In genomic region chr20:31560900-31561598, GRCh38 we compare ENCODE assay signal across 8 cellular contexts. TPM values are rescaled to one million over a fixed set of nuclear protein-coding genes. Genes with fewer than 3 reads are reported as not detected.
A peak's percentile ranks its signal among the peaks of the same experiment; 100 is the strongest.
DNase-seq lines count a peak whose midpoint lies in the region; ATAC-seq, FAIRE-seq and TF ChIP-seq lines count a peak whose summit lies in the region.

No MANE protein-coding gene starts in this region.

- no peak for TF ChIP-seq RAD21 in A549 (conservative IDR thresholded peaks at IDR 0.05 in 1 of 2, IDR thresholded peaks at IDR 0.05 in 1 of 2)

- intact Hi-C loops in ascending aorta (cut with DNase I) = loop anchor here (1.0 to 5.0 kb wide), 4 partner anchors 11 to 281 kb away; partner anchors contain the start of gene BCL2L1
- intact Hi-C loops in lower lobe of right lung (cut with DNase I) = loop anchor here (5.0 kb wide), 1 partner anchor 51 kb away; no protein-coding TSS in a partner anchor

- H3K4me1 ChIP-seq in A549 = peaks cover 55% of the 10 kb centered on the region
- H3K4me1 ChIP-seq in ascending aorta = peaks cover 10 to 23% of the 10 kb centered on the region in 2 donors
- H3K4me1 ChIP-seq in lower lobe of right lung = peaks cover 25% of the 10 kb centered on the region

- peaks cover 24 to 47% of the 10 kb centered on the region in 2 donors for H3K36me3 ChIP-seq in ascending aorta
- H3K36me3 ChIP-seq in lower lobe of right lung = peaks cover 79% of the 10 kb centered on the region

- peak overlapping the region; percentile 90 to 97 for H3K27ac ChIP-seq in A549
- H3K27ac ChIP-seq in ascending aorta = peak overlapping the region; percentile 78 to 92
- peak overlapping the region; percentile 57 for H3K27ac ChIP-seq in lower lobe of right lung

- H3K9me3 ChIP-seq in A549 (no peaks in the 10 kb centered on the region), ascending aorta (no peaks in the 10 kb centered on the region), lower lobe of right lung (no peaks in the 10 kb centered on the region)

- peak; percentile 67 for FAIRE-seq in A549 (lab: Jason Lieb, UNC)

- H3K4me3 ChIP-seq in A549 = no peak overlapping the region
- no peak overlapping the region for H3K4me3 ChIP-seq in ascending aorta
- H3K4me3 ChIP-seq in lower lobe of right lung = no peak overlapping the region

- H3K27me3 ChIP-seq in ascending aorta = no peaks in the 10 kb centered on the region
- H3K27me3 ChIP-seq in lower lobe of right lung (ENCODE audit: low read depth) = no peaks in the 10 kb centered on the region

- no peak for TF ChIP-seq POLR2A in A549 (IDR thresholded peaks at IDR 0.05; ENCODE audit: low read length)

- DNase-seq in A549 (ENCODE audit: low read depth in 1 of 2, low spot score in 1 of 2) = peak; percentile 93 to 94
- DNase-seq in HS-27A (ENCODE audit: low read depth) = peak; percentile 95
- DNase-seq in ascending aorta (ENCODE audit: low spot score in 2 of 2) = peak; percentile 55 to 91
- DNase-seq in lower lobe of right lung = no peak
- DNase-seq in cerebellar nuclear complex (lab: John Stamatoyannopoulos, UW) = no peak
- no peak for DNase-seq in NCI-H2029 (lab: John Stamatoyannopoulos, UW)

- CTCF ChIA-PET in A549 (lab: Yijun Ruan, JAX) = interaction anchor here (1.0 to 31.2 kb wide), 17 partner anchors 3 to 163 kb away, joined by 3 to 966 read pairs (median 6); partner anchors contain the start of genes BCL2L1 and ID1

- TF ChIP-seq CTCF in A549 (IDR thresholded peaks at IDR 0.05) = no peak
- TF ChIP-seq CTCF in ascending aorta (IDR thresholded peaks at IDR 0.05) = no peak
- TF ChIP-seq CTCF in lower lobe of right lung (IDR thresholded peaks at IDR 0.05) = no peak

- peak; percentile 20 to 73; a peak in 3 of 5 replicates for TF ChIP-seq EP300 in A549 (IDR thresholded peaks at IDR 0.05)

- POLR2A ChIA-PET in A549 (lab: Yijun Ruan, JAX) = interaction anchor here (0.6 to 5.2 kb wide), 15 partner anchors 8 to 163 kb away, joined by 3 to 172 read pairs (median 5); partner anchors contain the start of genes HM13 and ID1

- ATAC-seq in A549 = peak; percentile 78 to 79
- peak; percentile 17 to 31 for ATAC-seq in lower lobe of right lung
- no peak for ATAC-seq in GM21447 (IDR thresholded peaks at IDR 0.05; ENCODE audit: unreplicated experiment)
- no peak for ATAC-seq in HG03280 (IDR thresholded peaks at IDR 0.05; ENCODE audit: unreplicated experiment)

- peak overlapping the region; percentile 63 for H3K4me2 ChIP-seq in A549

- WGBS in A549 (ENCODE audit: missing lambda C conversion rate) = 3% methylated on average over 6 of the region's 6 CpGs

TF ChIP-seq in A549, 52 proteins besides CTCF, POLR2A, EP300 and RAD21 (continues in another document):
- no peak for TF ChIP-seq FOSB (CRISPR knock-in tag; IDR thresholded peaks at IDR 0.05)
- TF ChIP-seq ESRRA (IDR thresholded peaks at IDR 0.05; ENCODE audit: borderline replicate concordance, low read length) = no peak
- no peak for TF ChIP-seq RCOR1 (IDR thresholded peaks at IDR 0.05; ENCODE audit: low read depth, low read length)
- TF ChIP-seq PBX3 (IDR thresholded peaks at IDR 0.05) = no peak
- TF ChIP-seq FOSL2 (IDR thresholded peaks at IDR 0.05) = peak; percentile 92
- TF ChIP-seq FOSL2 (CRISPR knock-in tag; IDR thresholded peaks at IDR 0.05) = peak; percentile 98
- TF ChIP-seq RNF2 (IDR thresholded peaks at IDR 0.05; ENCODE audit: borderline replicate concordance, low read depth) = no peak
- TF ChIP-seq E2F6 (IDR thresholded peaks at IDR 0.05; ENCODE audit: borderline replicate concordance, low read depth) = no peak
- TF ChIP-seq NR3C1 (IDR thresholded peaks at IDR 0.05) = no peak
- no peak for TF ChIP-seq REST (IDR thresholded peaks at IDR 0.05)
- TF ChIP-seq CHD4 (IDR thresholded peaks at IDR 0.05; ENCODE audit: borderline replicate concordance) = peak; percentile 87
- no peak for TF ChIP-seq CBX8 (IDR thresholded peaks at IDR 0.05)
- TF ChIP-seq NFE2L2 (conservative IDR thresholded peaks at IDR 0.05; ENCODE audit: low read length) = no peak
- peak; percentile 80; the same call in 1 of the 2 replicates for TF ChIP-seq HEYL (CRISPR knock-in tag; IDR thresholded peaks at IDR 0.05)
- no peak for TF ChIP-seq CEBPB (IDR thresholded peaks at IDR 0.05)
- no peak for TF ChIP-seq ZFP36 (IDR thresholded peaks at IDR 0.05; ENCODE audit: borderline replicate concordance, partially characterized antibody)
- TF ChIP-seq BCL3 (IDR thresholded peaks at IDR 0.05) = 0 out of 3 replicates have a peak, but pooled peaks have one; percentile 26
- TF ChIP-seq SMC3 (IDR thresholded peaks at IDR 0.05) = no peak
- no peak for TF ChIP-seq CBX2 (IDR thresholded peaks at IDR 0.05; ENCODE audit: borderline replicate concordance, low read depth)
- TF ChIP-seq ZSCAN20 (CRISPR knock-in tag; IDR thresholded peaks at IDR 0.05) = no peak
- no peak for TF ChIP-seq BHLHE40 (IDR thresholded peaks at IDR 0.05; ENCODE audit: low read depth, low read length)
- no peak; the same call in 1 of the 2 replicates for TF ChIP-seq POLR2AphosphoS2 (conservative IDR thresholded peaks at IDR 0.05; ENCODE audit: low read length)
- peak; percentile 88 for TF ChIP-seq MAFK (IDR thresholded peaks at IDR 0.05; ENCODE audit: partially characterized antibody)
- no peak for TF ChIP-seq EHMT2 (IDR thresholded peaks at IDR 0.05; ENCODE audit: low read depth)
- TF ChIP-seq RFX5 (IDR thresholded peaks at IDR 0.05) = no peak
- peak; percentile 92; the same call in 1 of the 2 replicates for TF ChIP-seq KDM1A (IDR thresholded peaks at IDR 0.05; ENCODE audit: low read depth)

RNA-seq across cellular contexts. Expression of gene ID1, which starts 44.0 kb away (rescaled TPM):
- polyA plus RNA-seq in A549 (2011; rRNA removed) = 237 and 250 TPM in 2 replicates
- polyA plus RNA-seq in A549 (2012; cell fraction: cytosol; rRNA removed) = 951 and 1,146 TPM in 2 replicates
- polyA plus RNA-seq in A549 (2012; cell fraction: nucleus; rRNA removed) = 1,622 and 2,122 TPM in 2 replicates
- polyA plus RNA-seq in A549 (2017; fragmentation: RNase III; extraction: RNeasy Plus Mini Kit Qiagen cat#74134 plus additional on column Dnase treatment) = 257 to 432 TPM (median 387 TPM) in 3 replicates
- polyA minus RNA-seq in A549 (2011; rRNA and poly(A)+ RNA removed) = 188 and 250 TPM in 2 replicates
- 3,326 TPM for total RNA-seq in ascending aorta
- total RNA-seq in lower lobe of right lung = 196 TPM

RNA-seq across cellular contexts. Expression of gene HM13, which starts 46.8 kb away (rescaled TPM):
- polyA plus RNA-seq in A549 (2011; rRNA removed) (164 and 229 TPM in 2 replicates), A549 (2017; fragmentation: RNase III; extraction: RNeasy Plus Mini Kit Qiagen cat#74134 plus additional on column Dnase treatment) (167 to 178 TPM (median 178 TPM) in 3 replicates)
- 140 and 200 TPM in 2 replicates for polyA plus RNA-seq in A549 (2012; cell fraction: cytosol; rRNA removed)
- polyA plus RNA-seq in A549 (2012; cell fraction: nucleus; rRNA removed) = 247 and 368 TPM in 2 replicates
- polyA minus RNA-seq in A549 (2011; rRNA and poly(A)+ RNA removed) = 177 and 217 TPM in 2 replicates
- total RNA-seq in ascending aorta (84.9 TPM), lower lobe of right lung (134 TPM)

Comparison
In these comparisons a context has a peak if more than half of its experiments do, and no peak if none do; other contexts are left out.
1. ATAC-seq: peak in A549 (2 of 2) and lower lobe of right lung (2 of 2); none in GM21447 (single experiment) and HG03280 (single experiment).
2. DNase-seq: peak in A549 (2 of 2), HS-27A (single experiment) and ascending aorta (2 of 2); none in lower lobe of right lung (single experiment), cerebellar nuclear complex (0 of 2) and NCI-H2029 (single experiment).
3. RNA of gene ID1, which starts 44.0 kb away (total RNA-seq): 3,326 TPM in ascending aorta (single experiment); 196 TPM in lower lobe of right lung (single experiment); every median in the first group is over 10 times any median in the second.
4. Peak in every context shown above with its lines, with median percentiles within 50 percentile points of each other: H3K27ac ChIP-seq.